In genomic region chr3:108528459-108529231, GRCh38 we compare ENCODE assay signal across 12 cellular contexts. TPM values are rescaled to one million over a fixed set of nuclear protein-coding genes. Genes with fewer than 3 reads are reported as not detected.
DNase-seq lines count a peak whose midpoint lies in the region; ATAC-seq and TF ChIP-seq lines count a peak whose summit lies in the region.
"Had no signal": no experiment of that assay in that cellular context is flagged by ENCODE, and none has a peak within 500 bp of the region (broad histone marks: within the 10 kb centered on the region; RNA-seq: fewer than 3 reads in every experiment).

No MANE protein-coding gene starts in this region.

- H3K9me3 ChIP-seq in psoas muscle, result no peaks in the 10 kb centered on the region
- H3K9me3 ChIP-seq in SK-N-SH, result no peaks in the 10 kb centered on the region
- no peaks in the 10 kb centered on the region for H3K9me3 ChIP-seq in spleen
- H3K9me3 ChIP-seq: body of pancreas had no signal

- WGBS in psoas muscle, 3 donors, result 15 to 29% (median 18%) methylated on average over 3 of the region's 3 CpGs
- 61% methylated on average over 3 of the region's 3 CpGs for WGBS in SK-N-SH (ENCODE audit: low lambda C conversion rate)
- WGBS in spleen, 5 donors, result 32 to 43% (median 38%) methylated on average over 3 of the region's 3 CpGs

- DNase-seq in NOMO-1 (lab: John Stamatoyannopoulos, UW; ENCODE audit: unreplicated experiment in 2 of 2), result peak; percentile 70 to 93
- DNase-seq in psoas muscle, result no peak
- DNase-seq in HT-29 (ENCODE audit: low spot score), result no peak
- DNase-seq in SK-N-SH, result no peak
- DNase-seq in spleen, result no peak
- DNase-seq in DMS 273 treated with DMSO at 0.1 percent for 48 hours (lab: John Stamatoyannopoulos, UW), result no peak
- DNase-seq: NCI-H2081 treated with DMSO at 0.1 percent for 48 hours had no signal

- no peaks in the 10 kb centered on the region for H3K79me2 ChIP-seq in SK-N-SH (ENCODE audit: insufficient read depth)

- ATAC-seq in GM19025 (IDR thresholded peaks at IDR 0.05; ENCODE audit: low read depth, unreplicated experiment) (peak; percentile 73), HG02870 (IDR thresholded peaks at IDR 0.05; ENCODE audit: unreplicated experiment) (peak; percentile 94), psoas muscle (peak in 3 of 4 donors; percentile 21 to 55 (median 30))
- ATAC-seq: body of pancreas, WTC11 had no signal

- no peaks in the 10 kb centered on the region for H3K9me2 ChIP-seq in SK-N-SH

- H3K27ac ChIP-seq in psoas muscle (no peak overlapping the region), SK-N-SH (ENCODE audit: low read depth in 2 of 2, low read length in 1 of 2) (no peak overlapping the region), spleen (peak overlapping the region in 3 of 8 donors; percentile 2 to 24 (median 5))
- H3K27ac ChIP-seq: body of pancreas, skin epidermis had no signal

- TF ChIP-seq CTCF in psoas muscle (IDR thresholded peaks at IDR 0.05), result no peak
- TF ChIP-seq CTCF in SK-N-SH (IDR thresholded peaks at IDR 0.05), result no peak
- TF ChIP-seq CTCF in spleen (IDR thresholded peaks at IDR 0.05 in 8 of 11, conservative IDR thresholded peaks at IDR 0.05 in 3 of 11), result no peak

- no peak overlapping the region for H3K4me2 ChIP-seq in SK-N-SH

- H2AFZ ChIP-seq in SK-N-SH (ENCODE audit: low read depth), result no peak overlapping the region

- H3K4me3 ChIP-seq in psoas muscle (no peak overlapping the region), SK-N-SH (ENCODE audit: low read depth in 2 of 2, low read length in 1 of 2) (no peak overlapping the region), spleen (no peak overlapping the region)
- H3K4me3 ChIP-seq: body of pancreas, skin epidermis had no signal

- POLR2A ChIA-PET in SK-N-SH (lab: Yijun Ruan, JAX), result no interaction called here

- CTCF ChIA-PET in SK-N-SH (lab: Yijun Ruan, JAX), result no interaction called here

- no peak for TF ChIP-seq EP300 in SK-N-SH (IDR thresholded peaks at IDR 0.05; ENCODE audit: borderline replicate concordance in 1 of 2, low read depth in 1 of 2, low read length in 1 of 2)

- H3K4me1 ChIP-seq in psoas muscle, result no peaks in the 10 kb centered on the region
- H3K4me1 ChIP-seq in SK-N-SH (ENCODE audit: control insufficient read depth in 1 of 2, insufficient read depth in 2 of 2, low read depth in 1 of 2, low read length in 1 of 2), result no peaks in the 10 kb centered on the region
- H3K4me1 ChIP-seq in spleen, result peaks cover 0 to 15% (median 5%) of the 10 kb centered on the region in 6 donors
- H3K4me1 ChIP-seq: body of pancreas had no signal

- no peaks in the 10 kb centered on the region for H3F3A ChIP-seq in SK-N-SH (replicated peaks; ENCODE audit: insufficient read depth)

- H3K27me3 ChIP-seq in psoas muscle (ENCODE audit: insufficient read depth in 3 of 3, low read length in 2 of 3) (no peaks in the 10 kb centered on the region), SK-N-SH (ENCODE audit: insufficient read depth) (no peaks in the 10 kb centered on the region), spleen (replicated peaks in 1 of 7) (no peaks in the 10 kb centered on the region)
- H3K27me3 ChIP-seq: body of pancreas had no signal

- H3K36me3 ChIP-seq in psoas muscle (ENCODE audit: insufficient read depth in 1 of 2, low read depth in 1 of 2) (no peaks in the 10 kb centered on the region), SK-N-SH (replicated peaks in 1 of 2; ENCODE audit: control insufficient read depth in 1 of 2, insufficient read depth in 2 of 2, low read length in 1 of 2) (no peaks in the 10 kb centered on the region), spleen (no peaks in the 10 kb centered on the region)

- no peaks in the 10 kb centered on the region for H4K20me1 ChIP-seq in SK-N-SH (ENCODE audit: insufficient read depth)

- intact Hi-C loops in psoas muscle (cut with DNase I) (no loop called here), spleen (cut with DNase I; ENCODE audit: low total_unique reads) (no loop called here)

- H3K9ac ChIP-seq in SK-N-SH, result no peak overlapping the region

- no peak for TF ChIP-seq RAD21 in SK-N-SH (IDR thresholded peaks at IDR 0.05; ENCODE audit: low read length)

- TF ChIP-seq POLR2A in spleen (IDR thresholded peaks at IDR 0.05), result no peak

TF ChIP-seq in SK-N-SH, 30 proteins besides CTCF, POLR2A, EP300 and RAD21:
- TF ChIP-seq, protein P1, sequence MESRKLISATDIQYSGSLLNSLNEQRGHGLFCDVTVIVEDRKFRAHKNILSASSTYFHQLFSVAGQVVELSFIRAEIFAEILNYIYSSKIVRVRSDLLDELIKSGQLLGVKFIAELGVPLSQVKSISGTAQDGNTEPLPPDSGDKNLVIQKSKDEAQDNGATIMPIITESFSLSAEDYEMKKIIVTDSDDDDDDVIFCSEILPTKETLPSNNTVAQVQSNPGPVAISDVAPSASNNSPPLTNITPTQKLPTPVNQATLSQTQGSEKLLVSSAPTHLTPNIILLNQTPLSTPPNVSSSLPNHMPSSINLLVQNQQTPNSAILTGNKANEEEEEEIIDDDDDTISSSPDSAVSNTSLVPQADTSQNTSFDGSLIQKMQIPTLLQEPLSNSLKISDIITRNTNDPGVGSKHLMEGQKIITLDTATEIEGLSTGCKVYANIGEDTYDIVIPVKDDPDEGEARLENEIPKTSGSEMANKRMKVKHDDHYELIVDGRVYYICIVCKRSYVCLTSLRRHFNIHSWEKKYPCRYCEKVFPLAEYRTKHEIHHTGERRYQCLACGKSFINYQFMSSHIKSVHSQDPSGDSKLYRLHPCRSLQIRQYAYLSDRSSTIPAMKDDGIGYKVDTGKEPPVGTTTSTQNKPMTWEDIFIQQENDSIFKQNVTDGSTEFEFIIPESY (IDR thresholded peaks at IDR 0.05; ENCODE audit: borderline replicate concordance, low read depth), result no peak

RNA-seq across cellular contexts. Expression of gene MYH15, which starts 18.2 kb away (rescaled TPM):
- total RNA-seq in psoas muscle (under 1 TPM; 0.08 to 0.67 (median 0.20) TPM), spleen (1 to 10 TPM in 1 of 7 donors, under 1 TPM in 6; 0.06 to 3.0 (median 0.33) TPM)
- polyA plus RNA-seq in psoas muscle (under 1 TPM; 0.01 to 0.08 (median 0.06) TPM), SK-N-SH (2012; rRNA removed) (2.1 and 3.2 TPM in 2 replicates), spleen (under 1 TPM; 0.02 to 0.10 (median 0.08) TPM)
- total RNA-seq in HT-29 (2014; rRNA removed; shearing (Covaris generic)), result 0.31 TPM in 1 of 2 replicates, not detected in the other
- 2.8 and 2.9 TPM in 2 replicates for polyA plus RNA-seq in SK-N-SH (2012; cell fraction: cytosol; rRNA removed)
- polyA plus RNA-seq in SK-N-SH (2012; cell fraction: nucleus; rRNA removed), result 2.0 and 3.2 TPM in 2 replicates
- total RNA-seq: body of pancreas had no signal

Comparison
In these comparisons a context has a peak if more than half of its experiments do, and no peak if none do; other contexts are left out.
1. ATAC-seq: peak in every context shown above with its lines; median percentile 94 in HG02870; 73 in GM19025; 30 in psoas muscle.
2. DNase-seq: peak in NOMO-1 (2 of 2); none in psoas muscle (0 of 2), HT-29 (single experiment), SK-N-SH (single experiment), spleen (single experiment) and DMS 273 treated with DMSO at 0.1 percent for 48 hours (single experiment).